In genomic region chr2:127408807-127409099, GRCh38 we compare ENCODE assay signal across 8 cellular contexts. TPM values are rescaled to one million over a fixed set of nuclear protein-coding genes. Genes with fewer than 3 reads are reported as not detected.
A peak's percentile ranks its signal among the peaks of the same experiment; 100 is the strongest.
DNase-seq lines count a peak whose midpoint lies in the region; ATAC-seq and TF ChIP-seq lines count a peak whose summit lies in the region.

No MANE protein-coding gene starts in this region.

- in situ Hi-C loops in GM13976 (cut with MboI; ENCODE audit: low sequenced_read_pairs, unreplicated experiment), result no loop called here

- H3K4me2 ChIP-seq in skeletal muscle satellite cell (ENCODE audit: low read length), result peak overlapping the region; percentile 73

- POLR2A ChIA-PET in T-cell (lab: Charles Lee), result no interaction called here

- H3K4me3 ChIP-seq in skeletal muscle satellite cell (ENCODE audit: low read length), result peak overlapping the region; percentile 62

- ATAC-seq in T-cell (replicated peaks in 1 of 4) (no peak), foreskin keratinocyte (no peak), left colon (no peak)

- H3K27me3 Mint-ChIP-seq in T-cell, result no peaks in the 10 kb centered on the region

- no peaks in the 10 kb centered on the region for H3K36me3 ChIP-seq in skeletal muscle satellite cell (ENCODE audit: insufficient read depth, low read length)

- H3K27ac Mint-ChIP-seq in T-cell, result peak overlapping the region in 1 of 2 donors; percentile 66

- TF ChIP-seq CTCF in GM13976 (IDR thresholded peaks at IDR 0.05; ENCODE audit: borderline replicate concordance, control extremely low read depth, extremely low read depth, insufficient read depth, missing control alignments) (no peak), foreskin keratinocyte (conservative IDR thresholded peaks at IDR 0.05) (no peak)

- intact Hi-C loops in left colon (cut with DNase I, micrococcal nuclease), result no loop called here

- peak overlapping the region; percentile 79 for H3K9ac ChIP-seq in skeletal muscle satellite cell (ENCODE audit: low read depth, low read length)

- peak overlapping the region; percentile 80 for H3K27ac ChIP-seq in foreskin keratinocyte

- H3K4me1 Mint-ChIP-seq in T-cell, result peaks cover 11 to 32% (median 19%) of the 10 kb centered on the region in 3 donors

- DNase-seq in GM13976 (ENCODE audit: low spot score) (peak; percentile 18), T-cell (no peak), foreskin keratinocyte (no peak), T-helper 9 cell (no peak), activated gamma-delta T cell (lab: John Stamatoyannopoulos, UW) (no peak), left colon (no peak)
- DNase-seq in activated effector memory CD4-positive, alpha-beta T cell treated with Interleukin-2 at 50 U/mL for 16 hours, result no peak

- no peaks in the 10 kb centered on the region for H3K27me3 ChIP-seq in foreskin keratinocyte
- H3K27me3 ChIP-seq in skeletal muscle satellite cell (ENCODE audit: control insufficient read depth, insufficient read depth, low read length), result no peaks in the 10 kb centered on the region

- no peaks in the 10 kb centered on the region for H3K9me3 ChIP-seq in skeletal muscle satellite cell (replicated peaks; ENCODE audit: low read length)

- H3K36me3 Mint-ChIP-seq in T-cell, result no peaks in the 10 kb centered on the region

- H3K4me3 Mint-ChIP-seq in T-cell, result peak overlapping the region; percentile 55 to 71 (median 67)

- no peaks in the 10 kb centered on the region for H3K9me3 Mint-ChIP-seq in T-cell

- CTCF ChIA-PET in T-cell (lab: Charles Lee), result no interaction called here

- H3K4me1 ChIP-seq in foreskin keratinocyte, result peaks cover 11% of the 10 kb centered on the region
- H3K4me1 ChIP-seq in skeletal muscle satellite cell (ENCODE audit: control insufficient read depth, insufficient read depth, low read length), result peaks cover 68% of the 10 kb centered on the region

RNA-seq across cellular contexts. Expression of gene PROC, which starts 9.5 kb away (rescaled TPM):
- total RNA-seq in T-cell, result under 1 TPM in 3 of 5 donors, not detected in 2; 0.20 to 0.76 (median 0.49) TPM
- 0.32 and 0.82 TPM in 2 replicates for total RNA-seq in foreskin keratinocyte
- 0.18 and 0.74 TPM in 2 replicates for polyA plus RNA-seq in foreskin keratinocyte
- 0.25 TPM in 1 of 2 replicates, not detected in the other for total RNA-seq in skeletal muscle satellite cell (2012; rRNA removed)
- total RNA-seq in left colon, result 1 to 10 TPM; 2.9 to 3.6 TPM

RNA-seq across cellular contexts. Expression of gene MAP3K2, which starts 21.0 kb away (rescaled TPM):
- total RNA-seq in T-cell (10 to 100 TPM; 81.6 to 89.1 (median 83.2) TPM), foreskin keratinocyte (27.4 and 30.4 TPM in 2 replicates), left colon (10 to 100 TPM; 73.1 to 81.7 TPM)
- polyA plus RNA-seq in foreskin keratinocyte, result 2.0 and 2.3 TPM in 2 replicates
- total RNA-seq in skeletal muscle satellite cell (2012; rRNA removed), result 28.6 and 33.6 TPM in 2 replicates
